9 cellular contexts compared by ENCODE assay signal in the genomic region with DNA sequence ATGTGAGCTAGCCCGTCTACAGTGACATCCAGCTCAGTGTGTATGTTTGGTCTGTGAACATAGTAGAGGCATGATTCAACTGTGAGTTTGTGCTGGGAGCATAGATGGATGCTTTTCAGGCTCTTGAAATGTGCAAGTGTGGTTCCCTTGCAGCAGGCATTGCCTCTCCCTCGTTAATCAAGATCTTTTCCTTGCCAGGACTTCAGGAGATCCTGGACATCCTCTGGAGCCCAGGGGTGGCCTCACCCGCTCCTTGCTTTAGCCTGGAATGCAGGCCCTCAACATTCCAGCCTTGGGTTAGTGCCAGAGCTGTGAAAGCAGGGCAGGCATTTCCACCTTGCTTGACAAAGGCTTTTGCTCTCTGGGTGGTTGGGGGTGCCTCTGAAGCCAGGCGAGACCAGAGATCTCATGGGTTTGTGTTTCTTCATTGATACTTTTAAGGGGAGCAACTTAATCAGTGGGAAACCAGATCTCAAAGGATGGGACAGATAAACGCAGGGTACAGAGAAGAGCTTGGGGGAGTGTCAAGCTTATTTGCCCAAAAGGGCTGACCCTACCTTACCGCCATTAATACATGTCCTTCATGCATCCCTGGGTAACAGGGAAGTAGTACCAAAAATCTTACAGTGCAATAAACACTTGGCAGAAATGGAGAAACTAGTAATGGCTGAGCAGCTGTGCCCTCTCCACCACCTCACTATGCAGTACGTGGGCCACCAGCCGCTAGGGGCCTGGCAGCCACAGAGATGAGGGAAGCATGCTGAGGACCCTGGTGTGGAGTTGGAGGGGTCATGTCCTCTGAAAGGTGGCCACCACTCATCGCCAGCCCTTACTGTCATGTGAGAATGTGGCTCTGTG.
DNase-seq lines count a peak whose midpoint lies in the region; ATAC-seq and TF ChIP-seq lines count a peak whose summit lies in the region.
"Had no signal": no experiment of that assay in that cellular context is flagged by ENCODE, and none has a peak within 500 bp of the region (broad histone marks: within the 10 kb centered on the region; RNA-seq: fewer than 3 reads in every experiment).

No MANE protein-coding gene starts in this region.

- DNase-seq in left ventricle myocardium superior (peak; percentile 40), left cardiac atrium (no peak), kidney epithelial cell (ENCODE audit: low read depth) (peak; percentile 44), NCI-H1092 (lab: John Stamatoyannopoulos, UW) (no peak), colonic mucosa (no peak), dedifferentiated amniotic fluid mesenchymal stem cell (ENCODE audit: extremely low spot score) (no peak)
- no peak for DNase-seq in activated CD4-positive, alpha-beta memory T cell treated with anti-CD3 and anti-CD28 coated beads, Interleukin-2, amount 10 ng/mL, durations not matched to agents 7 days and 5 days

- H3K27ac ChIP-seq in colonic mucosa, result no peak overlapping the region

- peaks cover 42% of the 10 kb centered on the region for H3K36me3 Mint-ChIP-seq in activated CD4-positive, alpha-beta memory T cell treated with anti-CD3 and anti-CD28 coated beads, Interleukin-2, amount 10 ng/mL, durations not matched to agents 7 days and 5 days (ENCODE audit: low read depth)

- H3K4me3 ChIP-seq in kidney epithelial cell (ENCODE audit: low read depth, low read length) (no peak overlapping the region), colonic mucosa (no peak overlapping the region)

- H3K27me3 ChIP-seq in kidney epithelial cell (ENCODE audit: control insufficient read depth, insufficient read depth, low read length) (no peaks in the 10 kb centered on the region), colonic mucosa (no peaks in the 10 kb centered on the region)

- H3K27me3 Mint-ChIP-seq in activated CD4-positive, alpha-beta memory T cell treated with anti-CD3 and anti-CD28 coated beads, Interleukin-2, amount 10 ng/mL, durations not matched to agents 7 days and 5 days, result no peaks in the 10 kb centered on the region
- H3K27me3 Mint-ChIP-seq: stimulated activated memory B cell treated with anti-CD40 and anti-IgM and Interleukin-4, amounts not matched to agents 10 μg/mL and 1 μg/mL and 100 μg/mL, for 72 hours had no signal

- peaks cover 83% of the 10 kb centered on the region for H3K4me1 Mint-ChIP-seq in activated CD4-positive, alpha-beta memory T cell treated with anti-CD3 and anti-CD28 coated beads, Interleukin-2, amount 10 ng/mL, durations not matched to agents 7 days and 5 days

- H3K27ac Mint-ChIP-seq in activated CD4-positive, alpha-beta memory T cell treated with anti-CD3 and anti-CD28 coated beads, Interleukin-2, amount 10 ng/mL, durations not matched to agents 7 days and 5 days, result peak overlapping the region; percentile 44

- TF ChIP-seq CTCF in kidney epithelial cell (IDR thresholded peaks at IDR 0.05; ENCODE audit: insufficient read depth, low read length, poor library complexity, severe bottlenecking) (no peak), colonic mucosa (IDR thresholded peaks at IDR 0.05) (no peak)

- no peak overlapping the region for H3K4me3 Mint-ChIP-seq in activated CD4-positive, alpha-beta memory T cell treated with anti-CD3 and anti-CD28 coated beads, Interleukin-2, amount 10 ng/mL, durations not matched to agents 7 days and 5 days
- H3K4me3 Mint-ChIP-seq: stimulated activated memory B cell treated with anti-CD40 and anti-IgM and Interleukin-4, amounts not matched to agents 10 μg/mL and 1 μg/mL and 100 μg/mL, for 72 hours had no signal

- no peaks in the 10 kb centered on the region for H3K9me3 Mint-ChIP-seq in activated CD4-positive, alpha-beta memory T cell treated with anti-CD3 and anti-CD28 coated beads, Interleukin-2, amount 10 ng/mL, durations not matched to agents 7 days and 5 days
- H3K9me3 Mint-ChIP-seq: stimulated activated memory B cell treated with anti-CD40 and anti-IgM and Interleukin-4, amounts not matched to agents 10 μg/mL and 1 μg/mL and 100 μg/mL, for 72 hours had no signal

- peaks cover 26% of the 10 kb centered on the region for H3K4me1 ChIP-seq in colonic mucosa

- peak; percentile 67 for ATAC-seq in left ventricle myocardium superior
- ATAC-seq in left cardiac atrium, result no peak
- ATAC-seq in HG02610 (IDR thresholded peaks at IDR 0.05; ENCODE audit: unreplicated experiment), result no peak
- ATAC-seq: stimulated activated memory B cell treated with anti-CD40 and anti-IgM and Interleukin-4, amounts not matched to agents 10 μg/mL and 1 μg/mL and 100 μg/mL, for 72 hours had no signal

- intact Hi-C loops in left ventricle myocardium superior (cut with micrococcal nuclease) (no loop called here), left cardiac atrium (cut with DNase I) (no loop called here), colonic mucosa (cut with DNase I) (no loop called here)

- CTCF ChIA-PET in activated CD4-positive, alpha-beta memory T cell treated with anti-CD3 and anti-CD28 coated beads, Interleukin-2, amount 10 ng/mL, durations not matched to agents 7 days and 5 days (lab: Charles Lee), result interaction anchor here (1.2 kb wide), 1 partner anchor 73 kb away, joined by 3 read pairs; no protein-coding TSS in a partner anchor

- H3K9me3 ChIP-seq in colonic mucosa, result no peaks in the 10 kb centered on the region

- H3K36me3 ChIP-seq in kidney epithelial cell (ENCODE audit: control insufficient read depth, insufficient read depth, low read length) (no peaks in the 10 kb centered on the region), colonic mucosa (no peaks in the 10 kb centered on the region)

- POLR2A ChIA-PET in activated CD4-positive, alpha-beta memory T cell treated with anti-CD3 and anti-CD28 coated beads, Interleukin-2, amount 10 ng/mL, durations not matched to agents 7 days and 5 days (lab: Charles Lee), result interaction anchor here (0.8 to 1.9 kb wide), 5 partner anchors 8 to 97 kb away, joined by 3 to 6 read pairs (median 3); no protein-coding TSS in a partner anchor

- no peak overlapping the region for H3K9ac ChIP-seq in colonic mucosa (ENCODE audit: low read depth in 2 of 2, low read length in 2 of 2)

Comparison
In these comparisons a context has a peak if more than half of its experiments do, and no peak if none do; other contexts are left out.
1. DNase-seq: peak in left ventricle myocardium superior (single experiment) and kidney epithelial cell (single experiment); none in left cardiac atrium (single experiment), activated CD4-positive, alpha-beta memory T cell treated with anti-CD3 and anti-CD28 coated beads, Interleukin-2, amount 10 ng/mL, durations not matched to agents 7 days and 5 days (single experiment), NCI-H1092 (single experiment), colonic mucosa (single experiment) and dedifferentiated amniotic fluid mesenchymal stem cell (single experiment).